ENCODE assay signal across 8 cellular contexts in the genomic region with DNA sequence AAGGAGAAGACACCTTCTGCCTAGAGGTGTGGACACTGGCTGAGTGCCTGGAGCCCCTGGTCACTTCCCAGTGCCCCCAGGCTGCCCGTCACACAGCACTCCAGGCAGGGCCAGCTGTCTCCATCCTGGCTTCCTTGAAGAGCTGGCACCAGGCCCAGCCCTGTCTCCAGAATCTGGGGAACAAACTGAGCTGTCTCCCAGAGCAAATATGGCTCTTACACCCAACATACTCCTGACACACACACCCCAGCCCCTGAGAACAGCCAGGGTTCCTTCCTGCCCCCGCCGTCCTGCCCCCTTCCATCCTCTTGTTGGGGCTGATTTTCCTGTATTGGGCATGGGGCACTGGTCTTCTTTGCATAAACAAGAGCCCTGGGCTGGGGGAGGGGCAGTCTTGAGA. TPM values are rescaled to one million over a fixed set of nuclear protein-coding genes. Genes with fewer than 3 reads are reported as not detected.
DNase-seq lines count a peak whose midpoint lies in the region; ATAC-seq and TF ChIP-seq lines count a peak whose summit lies in the region.

No MANE protein-coding gene starts in this region.

- peaks cover 86% of the 10 kb centered on the region for H3K4me1 ChIP-seq in BLaER1
- peaks cover 19% of the 10 kb centered on the region; the same call in 1 of the 2 replicates for H3K4me1 ChIP-seq in IMR-90 (ENCODE audit: control insufficient read depth, insufficient read depth, low read length)
- peaks cover 57 to 60% of the 10 kb centered on the region in 2 donors for H3K4me1 ChIP-seq in mucosa of rectum (ENCODE audit: control insufficient read depth in 2 of 2, insufficient read depth in 2 of 2, low read length in 2 of 2)

- no peak overlapping the region for H4K8ac ChIP-seq in IMR-90 (ENCODE audit: low read depth in 2 of 2, low read length in 2 of 2)

- in situ Hi-C loops in IMR-90 (cut with MboI; ENCODE audit: low sequenced_read_pairs) = no loop called here

- peak overlapping the region; percentile 17 for H2AFZ ChIP-seq in IMR-90 (replicated peaks; ENCODE audit: low read length, poor library complexity)

- H3K9me1 ChIP-seq in IMR-90 (ENCODE audit: insufficient read depth, low read length) = 0 out of 2 replicates have a peak, but pooled peaks cover 6% of the 10 kb centered on the region

- no CpG with 5 or more reads among the region's 3 CpGs for WGBS in IMR-90 (ENCODE audit: extremely low coverage in 2 of 2, insufficient read length in 1 of 2), 2 experiments

- no peak overlapping the region for H3K23ac ChIP-seq in IMR-90 (ENCODE audit: low read depth, low read length)

- H3K27me3 ChIP-seq in BLaER1 = no peaks in the 10 kb centered on the region
- no peaks in the 10 kb centered on the region for H3K27me3 ChIP-seq in IMR-90 (ENCODE audit: control insufficient read depth, insufficient read depth, low read length)
- no peaks in the 10 kb centered on the region for H3K27me3 ChIP-seq in mucosa of rectum (ENCODE audit: control insufficient read depth in 2 of 2, insufficient read depth in 2 of 2, low read length in 2 of 2)

- peaks cover 6% of the 10 kb centered on the region for H3K36me3 ChIP-seq in BLaER1
- H3K36me3 ChIP-seq in IMR-90 (ENCODE audit: control insufficient read depth, insufficient read depth, low read length) = no peaks in the 10 kb centered on the region
- peaks cover 3 to 6% of the 10 kb centered on the region in 2 donors for H3K36me3 ChIP-seq in mucosa of rectum (ENCODE audit: control insufficient read depth in 2 of 2, insufficient read depth in 2 of 2, low read length in 2 of 2)

- no peak overlapping the region for H2BK120ac ChIP-seq in IMR-90 (ENCODE audit: low read depth, low read length)

- no peak overlapping the region for H4K91ac ChIP-seq in IMR-90 (ENCODE audit: insufficient read depth, low read depth, low read length)

- no peak for TF ChIP-seq RAD21 in IMR-90 (IDR thresholded peaks at IDR 0.05; ENCODE audit: low read length)

- H4K20me1 ChIP-seq in BLaER1 (peaks cover 96% of the 10 kb centered on the region), IMR-90 (ENCODE audit: insufficient read depth, low read length) (peaks cover 8% of the 10 kb centered on the region)

- peak overlapping the region; percentile 87 for H3K4me2 ChIP-seq in BLaER1
- no peak overlapping the region for H3K4me2 ChIP-seq in IMR-90 (ENCODE audit: low read depth, low read length)

- H3K9me3 ChIP-seq in BLaER1 (no peaks in the 10 kb centered on the region), IMR-90 (ENCODE audit: control insufficient read depth, insufficient read depth, low read length) (no peaks in the 10 kb centered on the region), mucosa of rectum (ENCODE audit: control insufficient read depth in 2 of 2, low read length in 2 of 2) (no peaks in the 10 kb centered on the region)

- H3K56ac ChIP-seq in IMR-90 (ENCODE audit: extremely low read depth, insufficient read depth, low read length) = no peak overlapping the region

- TF ChIP-seq POLR2A in IMR-90 (IDR thresholded peaks at IDR 0.05; ENCODE audit: low read depth, low read length) = no peak

- DNase-seq in IMR-90 (no peak), caudate nucleus (lab: John Stamatoyannopoulos, UW) (peak in 13 of 61 donors; percentile 12 to 73 (median 36)), NCI-H1694 (lab: John Stamatoyannopoulos, UW) (no peak)
- no peak for DNase-seq in activated CD4-positive, alpha-beta T cell treated with anti-CD3 and anti-CD28 coated beads, Interleukin-2, amount 50 U/mL, for 4 hours

- H3K18ac ChIP-seq in IMR-90 (ENCODE audit: low read depth, low read length) = no peak overlapping the region

- no peak for TF ChIP-seq CTCF in IMR-90 (conservative IDR thresholded peaks at IDR 0.05; ENCODE audit: low read depth, low read length)

- no peak overlapping the region for H2BK20ac ChIP-seq in IMR-90 (ENCODE audit: low read depth, low read length)

- POLR2A ChIA-PET in IMR-90 (lab: Charles Lee; ENCODE audit: unreplicated experiment) = no interaction called here

- intact Hi-C loops in IMR-90 (cut with micrococcal nuclease) = no loop called here

- no peak overlapping the region for H2BK15ac ChIP-seq in IMR-90 (ENCODE audit: low read depth, low read length)

- H3K4me3 ChIP-seq in BLaER1 (peak overlapping the region; percentile 47; the same call in 1 of the 2 replicates), IMR-90 (ENCODE audit: insufficient read depth, low read depth, low read length) (no peak overlapping the region), mucosa of rectum (ENCODE audit: low read length in 2 of 2) (no peak overlapping the region)

- no peak overlapping the region for H3K4ac ChIP-seq in IMR-90 (ENCODE audit: low read depth, low read length)

- H3K14ac ChIP-seq in IMR-90 (replicated peaks; ENCODE audit: low read depth, low read length) = no peak overlapping the region

- no peak overlapping the region for H2AK5ac ChIP-seq in IMR-90 (ENCODE audit: low read depth, low read length)

- no peak overlapping the region for H2BK5ac ChIP-seq in IMR-90 (ENCODE audit: low read depth, low read length, poor library complexity, severe bottlenecking)

- dilution Hi-C loops in IMR-90 (cut with HindIII; ENCODE audit: low sequenced_read_pairs, unreplicated experiment) = no loop called here

- H3K9ac ChIP-seq in BLaER1 = no peak overlapping the region
- H3K9ac ChIP-seq in IMR-90 (ENCODE audit: low read depth, low read length) = no peak overlapping the region
- H3K9ac ChIP-seq in mucosa of rectum (ENCODE audit: low read depth in 1 of 2, low read length in 2 of 2) = no peak overlapping the region

- CTCF ChIA-PET in IMR-90 (lab: Yijun Ruan, JAX) = interaction anchor here (1.1 kb wide), 1 partner anchor 108 kb away, joined by 4 read pairs; no protein-coding TSS in a partner anchor

- ATAC-seq in IMR-90 (ENCODE audit: low read depth) = no peak
- no peak for ATAC-seq in HG03342 (IDR thresholded peaks at IDR 0.05; ENCODE audit: unreplicated experiment)
- ATAC-seq in GM19395 (IDR thresholded peaks at IDR 0.05; ENCODE audit: unreplicated experiment) = no peak

- no peak overlapping the region for H2AK9ac ChIP-seq in IMR-90 (replicated peaks; ENCODE audit: low read depth, low read length, poor library complexity)

- H3K79me1 ChIP-seq in IMR-90 (ENCODE audit: low read depth in 1 of 2, low read length in 2 of 2) = peaks cover 0 to 11% of the 10 kb centered on the region in 2 experiments; a peak in 2 of 4 replicates

- no TSS peak for BruUV-seq in IMR-90 (replicated peaks; lab: Mats Ljungman, UMichigan)

- H3K27ac ChIP-seq in BLaER1 (no peak overlapping the region; the same call in 1 of the 2 replicates), IMR-90 (ENCODE audit: insufficient read depth, low read length) (no peak overlapping the region), caudate nucleus (ENCODE audit: low read depth, low read length) (peak overlapping the region; percentile 76), mucosa of rectum (ENCODE audit: low read depth in 2 of 2, low read length in 2 of 2) (peak overlapping the region; percentile 49 to 62)

- H4K5ac ChIP-seq in IMR-90 (ENCODE audit: low read depth, low read length) = no peak overlapping the region

TF ChIP-seq in IMR-90, 13 proteins besides CTCF, POLR2A, EP300 and RAD21:
- TF ChIP-seq MXI1 (IDR thresholded peaks at IDR 0.05; ENCODE audit: borderline replicate concordance, low read depth, low read length) = no peak
- TF ChIP-seq ELK1 (IDR thresholded peaks at IDR 0.05; ENCODE audit: borderline replicate concordance, low read depth, low read length) = no peak
- no peak for TF ChIP-seq RCOR1 (IDR thresholded peaks at IDR 0.05; ENCODE audit: insufficient replicate concordance, low read length)
- TF ChIP-seq RFX5 (IDR thresholded peaks at IDR 0.05; ENCODE audit: low read depth, low read length) = no peak
- no peak for TF ChIP-seq SMC3 (IDR thresholded peaks at IDR 0.05; ENCODE audit: low read depth, low read length)
- no peak for TF ChIP-seq MAZ (IDR thresholded peaks at IDR 0.05; ENCODE audit: borderline replicate concordance, low read depth, low read length)

RNA-seq across cellular contexts. Expression of gene NHERF1, which starts 9.1 kb away (rescaled TPM):
- total RNA-seq in IMR-90 (2012; rRNA removed) = 3.3 and 3.8 TPM in 2 replicates
- 11.8 and 14.5 TPM in 2 replicates for polyA plus RNA-seq in IMR-90 (2012; rRNA removed)
- polyA plus RNA-seq in IMR-90 (2012; cell fraction: cytosol; rRNA removed) = 12.1 and 16.9 TPM in 2 replicates
- 8.0 and 9.1 TPM in 2 replicates for polyA plus RNA-seq in IMR-90 (2012; cell fraction: nucleus; rRNA removed; ENCODE audit: low replicate concordance)

RNA-seq across cellular contexts. Expression of gene NAT9, which starts 18.6 kb away (rescaled TPM):
- 25.8 and 48.9 TPM in 2 replicates for total RNA-seq in IMR-90 (2012; rRNA removed)
- polyA plus RNA-seq in IMR-90 (2012; rRNA removed) = 60.7 and 62.0 TPM in 2 replicates
- polyA plus RNA-seq in IMR-90 (2012; cell fraction: cytosol; rRNA removed) = 37.4 and 41.6 TPM in 2 replicates
- polyA plus RNA-seq in IMR-90 (2012; cell fraction: nucleus; rRNA removed; ENCODE audit: low replicate concordance) = 399 and 532 TPM in 2 replicates

RNA-seq across cellular contexts. Expression of gene RAB37, which starts 20.4 kb away (rescaled TPM):
- not detected in 2 replicates for total RNA-seq in IMR-90 (2012; rRNA removed)
- polyA plus RNA-seq in IMR-90 (2012; rRNA removed) = 0.19 TPM in 1 of 2 replicates, not detected in the other
- polyA plus RNA-seq in IMR-90 (2012; cell fraction: cytosol; rRNA removed) = 0.09 and 0.10 TPM in 2 replicates
- polyA plus RNA-seq in IMR-90 (2012; cell fraction: nucleus; rRNA removed; ENCODE audit: low replicate concordance) = 0.12 and 0.16 TPM in 2 replicates

RNA-seq across cellular contexts. Expression of gene CD300LF, which starts 44.8 kb away (rescaled TPM):
- not detected in 2 replicates for total RNA-seq in IMR-90 (2012; rRNA removed)
- not detected in 2 replicates for polyA plus RNA-seq in IMR-90 (2012; rRNA removed)
- polyA plus RNA-seq in IMR-90 (2012; cell fraction: cytosol; rRNA removed) = not detected in 2 replicates
- polyA plus RNA-seq in IMR-90 (2012; cell fraction: nucleus; rRNA removed; ENCODE audit: low replicate concordance) = not detected in 2 replicates

Comparison
In these comparisons a context has a peak if more than half of its experiments do, and no peak if none do; other contexts are left out.
1. H3K27ac ChIP-seq: peak in caudate nucleus (single experiment) and mucosa of rectum (2 of 2); none in BLaER1 (single experiment) and IMR-90 (single experiment).